9 cellular contexts compared by ENCODE assay signal in the genomic region with DNA sequence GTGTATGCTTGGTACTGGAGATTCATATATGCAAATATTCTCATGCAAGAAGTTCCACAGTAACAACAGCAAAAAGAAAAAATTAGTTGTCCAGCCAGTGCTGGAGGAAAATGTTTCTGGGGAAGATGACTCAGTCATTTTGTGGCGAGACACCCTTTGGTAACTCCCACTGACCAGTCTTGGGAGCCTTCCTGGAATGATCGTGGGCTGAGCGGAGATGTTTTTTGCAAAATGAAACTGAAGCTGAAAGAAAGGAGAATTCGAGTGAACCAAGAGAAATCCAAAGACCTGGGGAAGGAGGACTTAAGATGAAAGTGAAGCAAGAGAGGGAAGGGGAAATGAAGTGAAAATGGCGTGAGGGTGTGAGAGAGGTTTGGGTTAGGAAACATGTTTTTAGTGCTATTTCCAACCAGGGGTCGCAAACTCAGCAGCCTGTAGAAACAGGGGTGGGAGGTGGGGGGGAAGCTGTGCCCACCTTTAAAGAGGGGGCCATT. TPM values are rescaled to one million over a fixed set of nuclear protein-coding genes. Genes with fewer than 3 reads are reported as not detected.
DNase-seq lines count a peak whose midpoint lies in the region; ATAC-seq, FAIRE-seq and TF ChIP-seq lines count a peak whose summit lies in the region.
"Had no signal": no experiment of that assay in that cellular context is flagged by ENCODE, and none has a peak within 500 bp of the region (broad histone marks: within the 10 kb centered on the region; RNA-seq: fewer than 3 reads in every experiment).

No MANE protein-coding gene starts in this region.

- no peak for TF ChIP-seq CTCF in upper lobe of left lung (IDR thresholded peaks at IDR 0.05)

- H3K36me3 ChIP-seq in SJCRH30 = no peaks in the 10 kb centered on the region
- H3K36me3 ChIP-seq in muscle layer of colon (ENCODE audit: insufficient read depth, low read length) = peaks cover 19% of the 10 kb centered on the region
- peaks cover 0 to 27% (median 11%) of the 10 kb centered on the region in 4 donors for H3K36me3 ChIP-seq in upper lobe of left lung

- peak overlapping the region; percentile 31 for H3K9ac ChIP-seq in muscle layer of colon (ENCODE audit: low read length)

- H3K27me3 ChIP-seq in SJCRH30 (no peaks in the 10 kb centered on the region), muscle layer of colon (ENCODE audit: control insufficient read depth in 1 of 2, insufficient read depth in 2 of 2, low read length in 2 of 2) (no peaks in the 10 kb centered on the region), upper lobe of left lung (peaks cover 0 to 6% (median 0%) of the 10 kb centered on the region in 4 donors)

- peak; percentile 47 to 76 for ATAC-seq in upper lobe of left lung (ENCODE audit: low FRiP score in 2 of 2)
- ATAC-seq in HG03354 (IDR thresholded peaks at IDR 0.05; ENCODE audit: poor library complexity, severe bottlenecking, unreplicated experiment) = no peak

- WGBS in upper lobe of left lung, 2 donors = 20 to 28% methylated on average over 6 of the region's 6 CpGs

- no peaks in the 10 kb centered on the region for H3K9me3 ChIP-seq in SJCRH30 (replicated peaks)
- no peaks in the 10 kb centered on the region for H3K9me3 ChIP-seq in muscle layer of colon (ENCODE audit: low read length)
- no peaks in the 10 kb centered on the region for H3K9me3 ChIP-seq in upper lobe of left lung

- TF ChIP-seq EP300 in upper lobe of left lung (IDR thresholded peaks at IDR 0.05) = no peak

- FAIRE-seq in GM12892 (lab: Jason Lieb, UNC) = peak; percentile 54

- H3K4me3 ChIP-seq in SJCRH30 (peak overlapping the region; percentile 32), muscle layer of colon (ENCODE audit: low read depth in 1 of 2, low read length in 2 of 2) (peak overlapping the region in 1 of 2 donors; percentile 56), upper lobe of left lung (peak overlapping the region in 3 of 4 donors; percentile 23 to 36 (median 24))

- H3K27ac ChIP-seq in SJCRH30 (peak overlapping the region; percentile 2; the same call in 1 of the 2 replicates), muscle layer of colon (ENCODE audit: low read depth, low read length) (peak overlapping the region; percentile 48), upper lobe of left lung (peak overlapping the region; percentile 76 to 98 (median 90))

- TF ChIP-seq POLR2A in GM12892 (IDR thresholded peaks at IDR 0.05; ENCODE audit: low read depth, low read length) (no peak), upper lobe of left lung (IDR thresholded peaks at IDR 0.05) (peak in 1 of 4 donors; percentile 19)

- DNase-seq in GM12892 (ENCODE audit: insufficient read length) = no peak
- DNase-seq in SJCRH30 = no peak
- DNase-seq in dedifferentiated amniotic fluid mesenchymal stem cell (ENCODE audit: extremely low spot score) = peak; percentile 91
- peak in 1 of 2 donors; percentile 45 for DNase-seq in upper lobe of left lung
- DNase-seq in HuH-7.5 (ENCODE audit: low spot score) = no peak
- no peak for DNase-seq in cerebellar cortex (ENCODE audit: low spot score)

- H3K4me1 ChIP-seq in SJCRH30 (peaks cover 30% of the 10 kb centered on the region), muscle layer of colon (ENCODE audit: insufficient read depth, low read length) (peaks cover 51% of the 10 kb centered on the region), upper lobe of left lung (peaks cover 65 to 80% (median 68%) of the 10 kb centered on the region in 4 donors)

RNA-seq across cellular contexts. Expression of a gene that starts 5.2 kb away (rescaled TPM):
- polyA plus RNA-seq in GM12892 (2012; ENCODE audit: missing spikeins) = 1.7 TPM
- 3.5 and 3.6 TPM in 2 replicates for total RNA-seq in SJCRH30 (2014; rRNA removed; shearing (Covaris generic))
- 10 to 100 TPM; 39.9 to 90.6 (median 57.5) TPM for total RNA-seq in upper lobe of left lung

RNA-seq across cellular contexts. Expression of a gene that starts 49.1 kb away (rescaled TPM):
- 6.9 TPM for polyA plus RNA-seq in GM12892 (2012; ENCODE audit: missing spikeins)
- 10.6 and 11.3 TPM in 2 replicates for total RNA-seq in SJCRH30 (2014; rRNA removed; shearing (Covaris generic))
- total RNA-seq in upper lobe of left lung = 10 to 100 TPM; 11.6 to 49.2 (median 14.8) TPM
- total RNA-seq: T-helper 2 cell treated with Interferon-gamma antibody and Interleukin-4, amounts not matched to agents 100 ng/mL and 5 ng/mL, for 36 hours had no signal

RNA-seq across cellular contexts. Expression of a gene that starts 51.6 kb away (rescaled TPM):
- 11.4 TPM for polyA plus RNA-seq in GM12892 (2012; ENCODE audit: missing spikeins)
- total RNA-seq in SJCRH30 (2014; rRNA removed; shearing (Covaris generic)) = 16.8 and 21.5 TPM in 2 replicates
- 10 to 100 TPM; 14.6 to 41.9 (median 20.0) TPM for total RNA-seq in upper lobe of left lung

Comparison
In these comparisons a context has a peak if more than half of its experiments do, and no peak if none do; other contexts are left out.
1. H3K27ac ChIP-seq: peak in every context shown above with its lines; median percentile 90 in upper lobe of left lung; 48 in muscle layer of colon; 2 in SJCRH30.